ENCODE assay signal across 26 cellular contexts in the genomic region with DNA sequence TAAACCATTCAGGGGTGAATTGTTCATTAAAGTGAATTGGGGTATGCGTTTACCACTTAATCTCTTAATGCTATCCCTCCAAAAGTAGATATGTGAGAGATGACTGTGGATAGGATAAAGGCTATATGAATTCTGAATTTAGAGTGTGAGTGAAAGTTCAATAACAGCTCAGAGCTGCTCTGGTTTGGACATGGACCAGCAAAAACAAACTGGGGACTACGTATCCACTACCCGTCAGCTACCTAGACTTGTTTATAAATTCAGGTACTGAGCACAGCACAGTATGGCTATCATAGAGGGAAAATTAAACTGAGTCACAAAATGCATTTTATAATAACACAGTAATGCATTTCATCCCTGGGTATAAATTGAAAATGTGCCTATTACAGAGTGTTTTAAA.
"Had no signal": no experiment of that assay in that cellular context is flagged by ENCODE, and none has a peak within 500 bp of the region (broad histone marks: within the 10 kb centered on the region; RNA-seq: fewer than 3 reads in every experiment).

No MANE protein-coding gene starts in this region.

- ATAC-seq: left colon; left lung; lower lobe of right lung; natural killer cell treated with Interleukin-12 subunit alpha and Interleukin-12 subunit beta and Interleukin-15 and Interleukin-18, amount 100 ng/mL, for 72 hours; pancreas; right cardiac atrium; sciatic nerve; stimulated activated naive B cell treated with anti-CD40 and anti-IgM and Interleukin-4, amounts not matched to agents 10 μg/mL and 1 μg/mL and 100 μg/mL, for 72 hours; stimulated activated naive CD8-positive, alpha-beta T cell treated with anti-CD3 and anti-CD28 coated beads, Interleukin-15, Interleukin-2, amounts not matched to agents 100 U/mL and 50 U/mL, for 24 hours; upper lobe of right lung had no signal

- H3K9me3 ChIP-seq: left lung, lower lobe of right lung, pancreas, prostate gland, stomach, thoracic aorta, tibial artery, upper lobe of right lung had no signal

- H3K4me3 Mint-ChIP-seq: naive B cell; natural killer cell treated with Interleukin-12 subunit alpha and Interleukin-12 subunit beta and Interleukin-15 and Interleukin-18, amount 100 ng/mL, for 72 hours; stimulated activated naive B cell treated with anti-CD40 and anti-IgM and Interleukin-4, amounts not matched to agents 10 μg/mL and 1 μg/mL and 100 μg/mL, for 72 hours had no signal

- H3K27ac Mint-ChIP-seq: natural killer cell treated with Interleukin-12 subunit alpha and Interleukin-12 subunit beta and Interleukin-15 and Interleukin-18, amount 100 ng/mL, for 72 hours; stimulated activated naive B cell treated with anti-CD40 and anti-IgM and Interleukin-4, amounts not matched to agents 10 μg/mL and 1 μg/mL and 100 μg/mL, for 72 hours had no signal

- H3K27ac ChIP-seq: left lung, lower lobe of right lung, pancreas, prostate gland, skin epidermis, stomach, thoracic aorta, tibial artery, upper lobe of right lung had no signal

- H3K36me3 Mint-ChIP-seq: natural killer cell treated with Interleukin-12 subunit alpha and Interleukin-12 subunit beta and Interleukin-15 and Interleukin-18, amount 100 ng/mL, for 72 hours had no signal

- H3K27me3 ChIP-seq: left lung, pancreas, stomach, tibial artery, upper lobe of right lung had no signal

- H3K4me1 Mint-ChIP-seq: naive B cell had no signal

- H3K36me3 ChIP-seq: left lung, lower lobe of right lung, pancreas, prostate gland, stomach, thoracic aorta, tibial artery, upper lobe of right lung had no signal

- DNase-seq: hippocampal formation; kidney; left colon; left lung; lower lobe of right lung; mammary epithelial cell; mesenchymal stem cell; naive B cell; pancreas; retina; right cardiac atrium; stimulated activated CD4-positive, alpha-beta T cell treated with anti-CD3 and anti-CD28 coated beads, Interleukin-12 subunit alpha, Interleukin-12 subunit beta, amount 100 ng/mL, for 4 hours; stimulated activated CD4-positive, alpha-beta T cell treated with anti-CD3 and anti-CD28 coated beads, Interleukin-15, amount 100 ng/mL, for 24 hours; stimulated activated CD4-positive, alpha-beta T cell treated with anti-CD3 and anti-CD28 coated beads, Interleukin-2, amount 100 ng/mL, for 24 hours; stimulated activated CD4-positive, alpha-beta T cell treated with anti-CD3 and anti-CD28 coated beads, Interleukin-4, amount 100 ng/mL, for 1 hour; stimulated activated naive B cell treated with anti-CD40 and anti-IgM and Interleukin-4, amounts not matched to agents 10 μg/mL and 1 μg/mL and 100 μg/mL, for 72 hours; stimulated activated naive CD8-positive, alpha-beta T cell treated with anti-CD3 and anti-CD28 coated beads, Interleukin-15, Interleukin-2, amounts not matched to agents 100 U/mL and 50 U/mL, for 24 hours; stomach; tibial artery; trophoblast cell; upper lobe of right lung had no signal

- H3K4me3 ChIP-seq: left lung, lower lobe of right lung, pancreas, prostate gland, skin epidermis, stomach, thoracic aorta, tibial artery, upper lobe of right lung had no signal

- H3K4me1 ChIP-seq: left lung, lower lobe of right lung, pancreas, prostate gland, stomach, upper lobe of right lung had no signal

- H3K27me3 Mint-ChIP-seq: naive B cell; natural killer cell treated with Interleukin-12 subunit alpha and Interleukin-12 subunit beta and Interleukin-15 and Interleukin-18, amount 100 ng/mL, for 72 hours; stimulated activated naive B cell treated with anti-CD40 and anti-IgM and Interleukin-4, amounts not matched to agents 10 μg/mL and 1 μg/mL and 100 μg/mL, for 72 hours had no signal
